Comparison of ENCODE assay signal across 11 cellular contexts in the genomic region with DNA sequence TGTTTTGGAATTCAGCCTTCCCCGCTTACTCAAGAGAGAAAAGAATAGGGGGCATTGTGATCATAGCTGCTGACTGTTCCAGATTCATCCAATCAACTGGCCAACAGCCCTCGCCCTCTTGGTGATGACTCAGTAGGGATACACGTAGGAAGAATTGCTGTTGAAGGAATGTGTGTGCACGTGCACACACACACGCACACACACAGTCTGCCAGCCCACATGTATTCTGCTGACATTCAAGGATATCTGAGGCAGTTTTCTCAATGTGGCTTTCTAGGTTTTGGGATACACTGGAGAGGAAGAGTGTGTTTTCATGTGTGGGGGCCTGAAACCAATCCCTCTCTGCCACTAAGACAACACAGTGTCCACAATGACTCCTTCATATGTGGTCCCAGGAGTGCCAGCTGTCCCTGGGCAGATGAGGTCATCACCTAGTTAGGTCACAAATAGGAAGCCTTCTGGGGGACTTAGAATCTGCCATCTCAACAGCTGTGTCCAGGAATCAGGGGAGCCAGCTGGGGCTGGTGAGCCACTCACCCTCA.
A peak's percentile ranks its signal among the peaks of the same experiment; 100 is the strongest.
DNase-seq lines count a peak whose midpoint lies in the region; ATAC-seq and TF ChIP-seq lines count a peak whose summit lies in the region.
"Had no signal": no experiment of that assay in that cellular context is flagged by ENCODE, and none has a peak within 500 bp of the region (broad histone marks: within the 10 kb centered on the region; RNA-seq: fewer than 3 reads in every experiment).

No MANE protein-coding gene starts in this region.

- H3K9me2 ChIP-seq in SK-N-SH = no peaks in the 10 kb centered on the region

- TF ChIP-seq EP300 in SK-N-SH (IDR thresholded peaks at IDR 0.05; ENCODE audit: borderline replicate concordance in 1 of 2, low read depth in 1 of 2, low read length in 1 of 2) = peak in 1 of 2 experiments; percentile 57; a peak in 1 of 4 replicates

- H3K4me2 ChIP-seq in SK-N-SH = no peak overlapping the region

- ATAC-seq in sciatic nerve = peak; percentile 95
- no peak for ATAC-seq in GM21786 (IDR thresholded peaks at IDR 0.05; ENCODE audit: unreplicated experiment)

- H3K27ac ChIP-seq in SK-N-SH (ENCODE audit: low read depth in 2 of 2, low read length in 1 of 2) = peak overlapping the region in 1 of 2 experiments; percentile 52; a peak in 2 of 4 replicates
- H3K27ac ChIP-seq: sigmoid colon had no signal

- H3K79me2 ChIP-seq in SK-N-SH (ENCODE audit: insufficient read depth) = no peaks in the 10 kb centered on the region

- TF ChIP-seq RAD21 in SK-N-SH (IDR thresholded peaks at IDR 0.05; ENCODE audit: low read length) = no peak

- H3K36me3 ChIP-seq in SK-N-SH (replicated peaks in 1 of 2; ENCODE audit: control insufficient read depth in 1 of 2, insufficient read depth in 2 of 2, low read length in 1 of 2) = no peaks in the 10 kb centered on the region
- H3K36me3 ChIP-seq: sigmoid colon had no signal

- peak; percentile 51 for DNase-seq in GM03348 (ENCODE audit: low spot score)
- DNase-seq in SK-N-SH = no peak
- peak; percentile 28 for DNase-seq in fibroblast of the conjunctiva (ENCODE audit: low read depth)
- DNase-seq in sciatic nerve (ENCODE audit: low spot score) = peak; percentile 64
- DNase-seq in iPS-NIHi11 (ENCODE audit: low spot score) = no peak
- DNase-seq in SW 1271 (lab: John Stamatoyannopoulos, UW) = no peak
- DNase-seq in NCI-H2227 treated with DMSO at 0.1 percent for 48 hours (lab: John Stamatoyannopoulos, UW) = no peak
- DNase-seq: NCI-H510A, sigmoid colon, T-helper 2 cell had no signal

- H3K9ac ChIP-seq in SK-N-SH = no peak overlapping the region

- no peaks in the 10 kb centered on the region for H4K20me1 ChIP-seq in SK-N-SH (ENCODE audit: insufficient read depth)

- POLR2A ChIA-PET in SK-N-SH (lab: Yijun Ruan, JAX) = no interaction called here

- no peak overlapping the region for H3K4me3 ChIP-seq in SK-N-SH (ENCODE audit: low read depth in 2 of 2, low read length in 1 of 2)
- H3K4me3 ChIP-seq: sigmoid colon had no signal

- TF ChIP-seq CTCF in SK-N-SH (IDR thresholded peaks at IDR 0.05) = no peak

- H3F3A ChIP-seq in SK-N-SH (replicated peaks; ENCODE audit: insufficient read depth) = no peaks in the 10 kb centered on the region

- 15% methylated on average over 4 of the region's 5 CpGs for WGBS in SK-N-SH (ENCODE audit: low lambda C conversion rate)

- H3K27me3 ChIP-seq in SK-N-SH (ENCODE audit: insufficient read depth) = no peaks in the 10 kb centered on the region
- H3K27me3 ChIP-seq: sigmoid colon had no signal

- intact Hi-C loops in sciatic nerve (cut with DNase I) = no loop called here

- CTCF ChIA-PET in SK-N-SH (lab: Yijun Ruan, JAX) = no interaction called here

- no peaks in the 10 kb centered on the region for H3K9me3 ChIP-seq in SK-N-SH
- H3K9me3 ChIP-seq: sigmoid colon had no signal

- peaks cover 0 to 2% of the 10 kb centered on the region in 2 experiments; a peak in 1 of 4 replicates for H3K4me1 ChIP-seq in SK-N-SH (ENCODE audit: control insufficient read depth in 1 of 2, insufficient read depth in 2 of 2, low read depth in 1 of 2, low read length in 1 of 2)
- H3K4me1 ChIP-seq: sigmoid colon had no signal

- no peak overlapping the region for H2AFZ ChIP-seq in SK-N-SH (ENCODE audit: low read depth)

TF ChIP-seq in SK-N-SH, 30 proteins besides CTCF, POLR2A, EP300 and RAD21:
- TF ChIP-seq FOSL2 (IDR thresholded peaks at IDR 0.05; ENCODE audit: borderline replicate concordance, low read depth) (peak; percentile 60; the same call in 1 of the 2 replicates), NFIC (IDR thresholded peaks at IDR 0.05; ENCODE audit: borderline replicate concordance) (peak; percentile 32; the same call in 1 of the 2 replicates), FOXM1 (IDR thresholded peaks at IDR 0.05; ENCODE audit: low read depth) (no peak), SIN3A (IDR thresholded peaks at IDR 0.05; ENCODE audit: borderline replicate concordance, low read depth, low read length) (no peak), JUND (IDR thresholded peaks at IDR 0.05) (peak; percentile 83), RXRA (IDR thresholded peaks at IDR 0.05; ENCODE audit: borderline replicate concordance, low read depth) (0 out of 2 replicates have a peak, but pooled peaks have one; percentile 25), TEAD4 (IDR thresholded peaks at IDR 0.05; ENCODE audit: borderline replicate concordance, insufficient read depth) (peak; percentile 71; the same call in 1 of the 2 replicates), YY1 (IDR thresholded peaks at IDR 0.05; ENCODE audit: low read depth) (no peak), GATA2 (CRISPR knock-in tag; IDR thresholded peaks at IDR 0.05) (no peak), SMC3 (IDR thresholded peaks at IDR 0.05; ENCODE audit: low read depth, low read length) (no peak), TCF12 (IDR thresholded peaks at IDR 0.05) (peak; percentile 82)
- TF ChIP-seq, protein P1, sequence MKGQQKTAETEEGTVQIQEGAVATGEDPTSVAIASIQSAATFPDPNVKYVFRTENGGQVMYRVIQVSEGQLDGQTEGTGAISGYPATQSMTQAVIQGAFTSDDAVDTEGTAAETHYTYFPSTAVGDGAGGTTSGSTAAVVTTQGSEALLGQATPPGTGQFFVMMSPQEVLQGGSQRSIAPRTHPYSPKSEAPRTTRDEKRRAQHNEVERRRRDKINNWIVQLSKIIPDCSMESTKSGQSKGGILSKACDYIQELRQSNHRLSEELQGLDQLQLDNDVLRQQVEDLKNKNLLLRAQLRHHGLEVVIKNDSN (IDR thresholded peaks at IDR 0.05; ENCODE audit: borderline replicate concordance, low read depth) = no peak; the same call in 1 of the 2 replicates
- TF ChIP-seq, protein P2, sequence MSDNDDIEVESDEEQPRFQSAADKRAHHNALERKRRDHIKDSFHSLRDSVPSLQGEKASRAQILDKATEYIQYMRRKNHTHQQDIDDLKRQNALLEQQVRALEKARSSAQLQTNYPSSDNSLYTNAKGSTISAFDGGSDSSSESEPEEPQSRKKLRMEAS (IDR thresholded peaks at IDR 0.05; ENCODE audit: low read depth) = peak; percentile 92
- TF ChIP-seq, protein P3, sequence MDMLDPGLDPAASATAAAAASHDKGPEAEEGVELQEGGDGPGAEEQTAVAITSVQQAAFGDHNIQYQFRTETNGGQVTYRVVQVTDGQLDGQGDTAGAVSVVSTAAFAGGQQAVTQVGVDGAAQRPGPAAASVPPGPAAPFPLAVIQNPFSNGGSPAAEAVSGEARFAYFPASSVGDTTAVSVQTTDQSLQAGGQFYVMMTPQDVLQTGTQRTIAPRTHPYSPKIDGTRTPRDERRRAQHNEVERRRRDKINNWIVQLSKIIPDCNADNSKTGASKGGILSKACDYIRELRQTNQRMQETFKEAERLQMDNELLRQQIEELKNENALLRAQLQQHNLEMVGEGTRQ (IDR thresholded peaks at IDR 0.05; ENCODE audit: borderline replicate concordance, low read depth, low read length) = no peak
- TF ChIP-seq, protein P4, sequence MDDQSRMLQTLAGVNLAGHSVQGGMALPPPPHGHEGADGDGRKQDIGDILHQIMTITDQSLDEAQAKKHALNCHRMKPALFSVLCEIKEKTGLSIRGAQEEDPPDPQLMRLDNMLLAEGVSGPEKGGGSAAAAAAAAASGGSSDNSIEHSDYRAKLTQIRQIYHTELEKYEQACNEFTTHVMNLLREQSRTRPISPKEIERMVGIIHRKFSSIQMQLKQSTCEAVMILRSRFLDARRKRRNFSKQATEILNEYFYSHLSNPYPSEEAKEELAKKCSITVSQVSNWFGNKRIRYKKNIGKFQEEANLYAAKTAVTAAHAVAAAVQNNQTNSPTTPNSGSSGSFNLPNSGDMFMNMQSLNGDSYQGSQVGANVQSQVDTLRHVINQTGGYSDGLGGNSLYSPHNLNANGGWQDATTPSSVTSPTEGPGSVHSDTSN (IDR thresholded peaks at IDR 0.05) = peak; percentile 36; the same call in 1 of the 2 replicates
- TF ChIP-seq, protein P5, sequence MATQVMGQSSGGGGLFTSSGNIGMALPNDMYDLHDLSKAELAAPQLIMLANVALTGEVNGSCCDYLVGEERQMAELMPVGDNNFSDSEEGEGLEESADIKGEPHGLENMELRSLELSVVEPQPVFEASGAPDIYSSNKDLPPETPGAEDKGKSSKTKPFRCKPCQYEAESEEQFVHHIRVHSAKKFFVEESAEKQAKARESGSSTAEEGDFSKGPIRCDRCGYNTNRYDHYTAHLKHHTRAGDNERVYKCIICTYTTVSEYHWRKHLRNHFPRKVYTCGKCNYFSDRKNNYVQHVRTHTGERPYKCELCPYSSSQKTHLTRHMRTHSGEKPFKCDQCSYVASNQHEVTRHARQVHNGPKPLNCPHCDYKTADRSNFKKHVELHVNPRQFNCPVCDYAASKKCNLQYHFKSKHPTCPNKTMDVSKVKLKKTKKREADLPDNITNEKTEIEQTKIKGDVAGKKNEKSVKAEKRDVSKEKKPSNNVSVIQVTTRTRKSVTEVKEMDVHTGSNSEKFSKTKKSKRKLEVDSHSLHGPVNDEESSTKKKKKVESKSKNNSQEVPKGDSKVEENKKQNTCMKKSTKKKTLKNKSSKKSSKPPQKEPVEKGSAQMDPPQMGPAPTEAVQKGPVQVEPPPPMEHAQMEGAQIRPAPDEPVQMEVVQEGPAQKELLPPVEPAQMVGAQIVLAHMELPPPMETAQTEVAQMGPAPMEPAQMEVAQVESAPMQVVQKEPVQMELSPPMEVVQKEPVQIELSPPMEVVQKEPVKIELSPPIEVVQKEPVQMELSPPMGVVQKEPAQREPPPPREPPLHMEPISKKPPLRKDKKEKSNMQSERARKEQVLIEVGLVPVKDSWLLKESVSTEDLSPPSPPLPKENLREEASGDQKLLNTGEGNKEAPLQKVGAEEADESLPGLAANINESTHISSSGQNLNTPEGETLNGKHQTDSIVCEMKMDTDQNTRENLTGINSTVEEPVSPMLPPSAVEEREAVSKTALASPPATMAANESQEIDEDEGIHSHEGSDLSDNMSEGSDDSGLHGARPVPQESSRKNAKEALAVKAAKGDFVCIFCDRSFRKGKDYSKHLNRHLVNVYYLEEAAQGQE (IDR thresholded peaks at IDR 0.05; ENCODE audit: low read depth, low read length) = no peak
TF ChIP-seq in SK-N-SH: peak in this region for 8.

Comparison
In these comparisons a context has a peak if more than half of its experiments do, and no peak if none do; other contexts are left out.
1. DNase-seq: peak in GM03348 (single experiment), fibroblast of the conjunctiva (single experiment) and sciatic nerve (single experiment); none in SK-N-SH (single experiment), iPS-NIHi11 (single experiment), SW 1271 (0 of 2) and NCI-H2227 treated with DMSO at 0.1 percent for 48 hours (single experiment).